11 cellular contexts compared by ENCODE assay signal in genomic region chr14:85195872-85196477, GRCh38.
A peak's percentile ranks its signal among the peaks of the same experiment; 100 is the strongest.
DNase-seq lines count a peak whose midpoint lies in the region; ATAC-seq, FAIRE-seq and TF ChIP-seq lines count a peak whose summit lies in the region.
"Had no signal": no experiment of that assay in that cellular context is flagged by ENCODE, and none has a peak within 500 bp of the region (broad histone marks: within the 10 kb centered on the region; RNA-seq: fewer than 3 reads in every experiment).

No MANE protein-coding gene starts in this region.

- FAIRE-seq in urothelium cell line (lab: Jason Lieb, UNC): no peak
- FAIRE-seq: K562, TTC549 had no signal

- H3K9me3 Mint-ChIP-seq in stimulated activated memory B cell treated with anti-CD40 and anti-IgM and Interleukin-4, amounts not matched to agents 10 μg/mL and 1 μg/mL and 100 μg/mL, for 72 hours: peaks cover 10% of the 10 kb centered on the region

- no peak for TF ChIP-seq POLR2A in heart left ventricle (IDR thresholded peaks at IDR 0.05)

- H3K36me3 Mint-ChIP-seq in stimulated activated memory B cell treated with anti-CD40 and anti-IgM and Interleukin-4, amounts not matched to agents 10 μg/mL and 1 μg/mL and 100 μg/mL, for 72 hours: no peaks in the 10 kb centered on the region
- H3K36me3 Mint-ChIP-seq: naive thymus-derived CD4-positive, alpha-beta T cell had no signal

- no peak overlapping the region for H3K4me3 Mint-ChIP-seq in stimulated activated memory B cell treated with anti-CD40 and anti-IgM and Interleukin-4, amounts not matched to agents 10 μg/mL and 1 μg/mL and 100 μg/mL, for 72 hours
- H3K4me3 Mint-ChIP-seq: naive thymus-derived CD4-positive, alpha-beta T cell had no signal

- ATAC-seq in heart left ventricle (no peak), Right ventricle myocardium superior (ENCODE audit: poor library complexity) (no peak), HG02970 (IDR thresholded peaks at IDR 0.05; ENCODE audit: low FRiP score, unreplicated experiment) (no peak)
- ATAC-seq in stimulated activated memory B cell treated with anti-CD40 and anti-IgM and Interleukin-4, amounts not matched to agents 10 μg/mL and 1 μg/mL and 100 μg/mL, for 72 hours: no peak
- ATAC-seq: K562; naive thymus-derived CD4-positive, alpha-beta T cell had no signal

- no peaks in the 10 kb centered on the region for H3K27me3 Mint-ChIP-seq in stimulated activated memory B cell treated with anti-CD40 and anti-IgM and Interleukin-4, amounts not matched to agents 10 μg/mL and 1 μg/mL and 100 μg/mL, for 72 hours
- H3K27me3 Mint-ChIP-seq: naive thymus-derived CD4-positive, alpha-beta T cell had no signal

- H3K27me3 ChIP-seq in heart left ventricle (no peaks in the 10 kb centered on the region), SJCRH30 (no peaks in the 10 kb centered on the region)

- H3K27ac ChIP-seq in heart left ventricle: no peak overlapping the region
- no peak overlapping the region for H3K27ac ChIP-seq in SJCRH30

- H3K4me3 ChIP-seq in heart left ventricle (no peak overlapping the region), SJCRH30 (no peak overlapping the region), fibroblast of villous mesenchyme (ENCODE audit: low read depth, low read length) (no peak overlapping the region)
- H3K4me3 ChIP-seq: K562 had no signal

- DNase-seq in heart left ventricle (no peak), Right ventricle myocardium superior (no peak), SJCRH30 (peak; percentile 4 to 41), fibroblast of villous mesenchyme (ENCODE audit: low read depth) (peak; percentile 21), urothelium cell line (ENCODE audit: low spot score) (peak; percentile 2), GOT3 (lab: John Stamatoyannopoulos, UW) (no peak)
- DNase-seq: naive thymus-derived CD4-positive, alpha-beta T cell had no signal

- H3K4me1 Mint-ChIP-seq in stimulated activated memory B cell treated with anti-CD40 and anti-IgM and Interleukin-4, amounts not matched to agents 10 μg/mL and 1 μg/mL and 100 μg/mL, for 72 hours: no peaks in the 10 kb centered on the region
- H3K4me1 Mint-ChIP-seq: naive thymus-derived CD4-positive, alpha-beta T cell had no signal

- intact Hi-C loops in heart left ventricle (cut with DNase I) (loop anchor here in 1 of 10 donors (10.0 kb wide), 1 partner anchor 329 kb away; no protein-coding TSS in a partner anchor), Right ventricle myocardium superior (cut with DNase I) (no loop called here)

- TF ChIP-seq CTCF in heart left ventricle (IDR thresholded peaks at IDR 0.05) (peak; percentile 14 to 55 (median 38)), fibroblast of villous mesenchyme (IDR thresholded peaks at IDR 0.05; ENCODE audit: insufficient read depth, low read depth, low read length) (peak; percentile 67)

- H3K9me3 ChIP-seq in heart left ventricle (no peaks in the 10 kb centered on the region), SJCRH30 (replicated peaks) (no peaks in the 10 kb centered on the region)

- H3K4me1 ChIP-seq in heart left ventricle: no peaks in the 10 kb centered on the region
- no peaks in the 10 kb centered on the region for H3K4me1 ChIP-seq in SJCRH30

- H3K36me3 ChIP-seq in heart left ventricle (no peaks in the 10 kb centered on the region), SJCRH30 (no peaks in the 10 kb centered on the region)

- whole genome bisulfite sequencing in heart left ventricle, 4 donors: 88 to 94% (median 91%) methylated on average over 4 of the region's 4 CpGs

- H3K27ac Mint-ChIP-seq in stimulated activated memory B cell treated with anti-CD40 and anti-IgM and Interleukin-4, amounts not matched to agents 10 μg/mL and 1 μg/mL and 100 μg/mL, for 72 hours: no peak overlapping the region
- H3K27ac Mint-ChIP-seq: naive thymus-derived CD4-positive, alpha-beta T cell had no signal

Comparison
In these comparisons a context has a peak if more than half of its experiments do, and no peak if none do; other contexts are left out.
1. DNase-seq: peak in SJCRH30 (2 of 2), fibroblast of villous mesenchyme (single experiment) and urothelium cell line (single experiment); none in heart left ventricle (0 of 5), Right ventricle myocardium superior (single experiment) and GOT3 (single experiment).